ENCODE assay signal across 8 cellular contexts in genomic region chr18:3297025-3297984, GRCh38. TPM values are rescaled to one million over a fixed set of nuclear protein-coding genes. Genes with fewer than 3 reads are reported as not detected.
DNase-seq lines count a peak whose midpoint lies in the region; ATAC-seq, FAIRE-seq and TF ChIP-seq lines count a peak whose summit lies in the region.

No MANE protein-coding gene starts in this region.

- H3K27me3 ChIP-seq in bronchial epithelial cell (ENCODE audit: control insufficient read depth, insufficient read depth, low read length): no peaks in the 10 kb centered on the region

- peak overlapping the region; percentile 54 for H3K4me3 ChIP-seq in GM12875 (ENCODE audit: low read depth, low read length)
- peak overlapping the region; percentile 46 for H3K4me3 ChIP-seq in WI38 (ENCODE audit: low read depth, low read length)
- peak overlapping the region; percentile 61 for H3K4me3 ChIP-seq in bronchial epithelial cell (ENCODE audit: low read depth, low read length)

- no peak for FAIRE-seq in bronchial epithelial cell (lab: Jason Lieb, UNC)

- peak; percentile 78 for DNase-seq in NCI-H1694 treated with DMSO at 0.1 percent for 48 hours (lab: John Stamatoyannopoulos, UW)
- peak; percentile 92 for DNase-seq in bronchial epithelial cell (ENCODE audit: low read depth)
- DNase-seq in islet precursor cell: peak; percentile 98
- DNase-seq in stimulated activated CD4-positive, alpha-beta T cell treated with anti-CD3 and anti-CD28 coated beads, Interleukin-12 subunit alpha, Interleukin-12 subunit beta, amount 100 ng/mL, for 4 hours: peak; percentile 91
- no peak for DNase-seq in NCI-H1436 (lab: John Stamatoyannopoulos, UW)

- TF ChIP-seq CTCF in GM12875 (IDR thresholded peaks at IDR 0.05; ENCODE audit: borderline replicate concordance, insufficient read depth, low read depth, low read length) (peak; percentile 91), WI38 (IDR thresholded peaks at IDR 0.05; ENCODE audit: low read depth, low read length) (no peak), bronchial epithelial cell (IDR thresholded peaks at IDR 0.05; ENCODE audit: insufficient read depth, low read length, severe bottlenecking) (peak; percentile 73)

- H3K36me3 ChIP-seq in bronchial epithelial cell (ENCODE audit: control insufficient read depth, insufficient read depth, low read length): no peaks in the 10 kb centered on the region

- ATAC-seq in HG02642 (IDR thresholded peaks at IDR 0.05; ENCODE audit: poor library complexity, unreplicated experiment): peak; percentile 100

RNA-seq across cellular contexts. Expression of gene MYL12B, which starts 35.4 kb away (rescaled TPM):
- 610 and 649 TPM in 2 replicates for total RNA-seq in bronchial epithelial cell

RNA-seq across cellular contexts. Expression of gene MYL12A, which starts 49.7 kb away (rescaled TPM):
- 702 and 937 TPM in 2 replicates for total RNA-seq in bronchial epithelial cell
